ENCODE assay signal across 23 cellular contexts in the genomic region with DNA sequence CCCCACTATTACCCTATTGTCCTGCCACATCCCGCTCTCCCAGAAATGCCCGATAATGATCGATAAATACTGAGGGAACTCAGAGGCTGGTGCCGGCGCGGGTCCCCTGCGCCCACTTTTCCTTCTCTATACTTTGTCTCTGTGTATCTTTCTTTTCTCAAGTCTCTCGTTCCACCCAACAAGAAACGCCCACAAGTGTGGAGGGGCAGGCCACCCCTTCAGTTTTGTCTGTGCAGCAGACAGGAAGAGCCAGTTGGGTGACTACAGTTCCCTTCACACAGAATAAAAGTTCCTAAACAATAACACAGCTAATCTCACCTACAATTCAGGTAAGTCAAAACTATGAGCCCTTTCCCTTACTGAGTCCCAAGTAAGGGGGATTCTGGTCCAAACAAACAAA.
"Had no signal": no experiment of that assay in that cellular context is flagged by ENCODE, and none has a peak within 500 bp of the region (broad histone marks: within the 10 kb centered on the region; RNA-seq: fewer than 3 reads in every experiment).

No MANE protein-coding gene starts in this region.

- H3K27ac ChIP-seq: esophagus squamous epithelium, ovary, right lobe of liver, tibial nerve, uterus, WERI-Rb-1 had no signal

- DNase-seq: activated CD4-positive, alpha-beta T cell treated with anti-CD3 and anti-CD28 coated beads for 48 hours; activated CD4-positive, alpha-beta T cell treated with anti-CD3 and anti-CD28 coated beads, Interleukin-2, amount 50 U/mL, for 48 hours; activated CD8-positive, alpha-beta memory T cell treated with anti-CD3 and anti-CD28 coated beads for 24 hours; activated effector memory CD4-positive, alpha-beta T cell treated with Interleukin-2 at 50 U/mL for 16 hours; activated naive CD4-positive, alpha-beta T cell treated with Interleukin-2 at 50 U/mL for 16 hours; amniotic stem cell; caudate nucleus; cortex of kidney; effector memory CD8-positive, alpha-beta T cell; esophagus squamous epithelium; left ventricle myocardium superior; midbrain; naive thymus-derived CD4-positive, alpha-beta T cell; ovary; right lobe of liver; stimulated activated CD4-positive, alpha-beta T cell treated with anti-CD3 and anti-CD28 coated beads, Interleukin-2, amount 100 ng/mL, for 48 hours; stimulated activated naive CD4-positive, alpha-beta T cell treated with Interleukin-2 at 50 U/mL for 16 hours; T-helper 2 cell; uterus; WERI-Rb-1 had no signal

- H3K4me3 Mint-ChIP-seq: effector memory CD8-positive, alpha-beta T cell had no signal

- H3K27ac Mint-ChIP-seq: effector memory CD8-positive, alpha-beta T cell; naive thymus-derived CD4-positive, alpha-beta T cell; progenitor cell of endocrine pancreas had no signal

- H3K4me1 ChIP-seq: esophagus squamous epithelium, right lobe of liver, tibial nerve, uterus had no signal

- H3K36me3 ChIP-seq: esophagus squamous epithelium, ovary, right lobe of liver, uterus, WERI-Rb-1 had no signal

- H3K9me3 ChIP-seq: ovary, uterus had no signal

- H3K4me3 ChIP-seq: esophagus squamous epithelium, ovary, right lobe of liver, tibial nerve, uterus had no signal

- H3K27me3 ChIP-seq: esophagus squamous epithelium, ovary, right lobe of liver, tibial nerve, uterus had no signal

- H3K27me3 Mint-ChIP-seq: effector memory CD8-positive, alpha-beta T cell; naive thymus-derived CD4-positive, alpha-beta T cell; progenitor cell of endocrine pancreas had no signal

- ATAC-seq: activated CD4-positive, CD25-positive, alpha-beta regulatory T cell treated with anti-CD3 and anti-CD28 coated beads, Interleukin-2, amount 50 U/mL, for 24 hours; effector memory CD8-positive, alpha-beta T cell; left ventricle myocardium superior; naive thymus-derived CD4-positive, alpha-beta T cell; right lobe of liver had no signal
